Comparison of ENCODE assay signal across 27 cellular contexts in genomic region chr18:21168880-21169279, GRCh38.
"Had no signal": no experiment of that assay in that cellular context is flagged by ENCODE, and none has a peak within 500 bp of the region (broad histone marks: within the 10 kb centered on the region; RNA-seq: fewer than 3 reads in every experiment).

No MANE protein-coding gene starts in this region.

- DNase-seq: activated CD4-positive, alpha-beta memory T cell treated with anti-CD3 and anti-CD28 coated beads, Interleukin-2, amount 10 ng/mL, durations not matched to agents 7 days and 5 days; activated CD4-positive, alpha-beta T cell treated with anti-CD3 and anti-CD28 coated beads for 1 hour; activated CD4-positive, alpha-beta T cell treated with anti-CD3 and anti-CD28 coated beads for 4 hours; activated CD4-positive, alpha-beta T cell treated with anti-CD3 and anti-CD28 coated beads, Interleukin-2, amount 10 ng/mL, durations not matched to agents 7 days and 5 days; activated CD4-positive, alpha-beta T cell treated with anti-CD3 and anti-CD28 coated beads, Interleukin-2, amount 50 U/mL, for 4 hours; activated CD8-positive, alpha-beta memory T cell treated with anti-CD3 and anti-CD28 coated beads, Interleukin-2, amount 50 U/mL, for 48 hours; activated effector memory CD4-positive, alpha-beta T cell treated with Interleukin-2 at 50 U/mL for 16 hours; activated gamma-delta T cell treated with Interleukin-2 at 50 U/mL for 16 hours; activated naive CD4-positive, alpha-beta T cell treated with anti-CD3 and anti-CD28 coated beads, Interleukin-2, amount 50 U/mL, for 16 hours; activated naive CD4-positive, alpha-beta T cell treated with Interleukin-2 at 50 U/mL for 16 hours; activated T-cell treated with anti-CD3 and anti-CD28 coated beads for 4 hours; activated T-cell treated with anti-CD3 and anti-CD28 coated beads, Interleukin-2, amount 50 U/mL, for 4 hours; amniotic stem cell; anterior cingulate cortex; brain microvascular endothelial cell; dorsolateral prefrontal cortex; effector memory CD4-positive, alpha-beta T cell; endodermal cell; foreskin fibroblast; heart left ventricle; T-helper 2 cell had no signal

- H3K36me3 ChIP-seq: brain microvascular endothelial cell, heart left ventricle had no signal

- H3K27me3 Mint-ChIP-seq: activated CD4-positive, alpha-beta T cell treated with anti-CD3 and anti-CD28 coated beads, Interleukin-2, amount 10 ng/mL, durations not matched to agents 7 days and 5 days; activated naive CD8-positive, alpha-beta T cell; activated T-helper 17 cell treated with anti-CD3 and anti-CD28 coated beads, Interleukin-2, amount 50 U/mL, for 72 hours; dendritic cell treated with granulocyte-macrophage colony-stimulating factor and Interleukin-4, amounts not matched to agents 40 ng/mL and 50 ng/mL, for 4 days had no signal

- H3K4me3 ChIP-seq: coronary artery, dorsolateral prefrontal cortex, heart left ventricle had no signal

- H3K4me3 Mint-ChIP-seq: activated CD4-positive, alpha-beta memory T cell treated with anti-CD3 and anti-CD28 coated beads, Interleukin-2, amount 10 ng/mL, durations not matched to agents 7 days and 5 days; activated CD4-positive, alpha-beta T cell treated with anti-CD3 and anti-CD28 coated beads, Interleukin-2, amount 10 ng/mL, durations not matched to agents 7 days and 5 days; activated naive CD8-positive, alpha-beta T cell; activated T-cell treated with anti-CD3 and anti-CD28 coated beads, Interleukin-2, amount 50 U/mL, for 4 hours; activated T-helper 17 cell treated with anti-CD3 and anti-CD28 coated beads, Interleukin-2, amount 50 U/mL, for 72 hours; central memory CD8-positive, alpha-beta T cell; dendritic cell treated with granulocyte-macrophage colony-stimulating factor and Interleukin-4, amounts not matched to agents 40 ng/mL and 50 ng/mL, for 4 days; endodermal cell; WTC11 had no signal

- H3K9me3 ChIP-seq: heart left ventricle had no signal

- H3K36me3 Mint-ChIP-seq: activated naive CD8-positive, alpha-beta T cell; WTC11 had no signal

- H3K27ac Mint-ChIP-seq: activated CD4-positive, alpha-beta memory T cell treated with anti-CD3 and anti-CD28 coated beads, Interleukin-2, amount 10 ng/mL, durations not matched to agents 7 days and 5 days; activated CD4-positive, alpha-beta T cell treated with anti-CD3 and anti-CD28 coated beads, Interleukin-2, amount 10 ng/mL, durations not matched to agents 7 days and 5 days; activated naive CD8-positive, alpha-beta T cell; activated T-helper 17 cell treated with anti-CD3 and anti-CD28 coated beads, Interleukin-2, amount 50 U/mL, for 72 hours; dendritic cell treated with granulocyte-macrophage colony-stimulating factor and Interleukin-4, amounts not matched to agents 40 ng/mL and 50 ng/mL, for 4 days; endodermal cell; WTC11 had no signal

- H3K27ac ChIP-seq: brain microvascular endothelial cell, coronary artery, dorsolateral prefrontal cortex, heart left ventricle had no signal

- H3K4me1 Mint-ChIP-seq: activated CD4-positive, alpha-beta memory T cell treated with anti-CD3 and anti-CD28 coated beads, Interleukin-2, amount 10 ng/mL, durations not matched to agents 7 days and 5 days; activated CD4-positive, alpha-beta T cell treated with anti-CD3 and anti-CD28 coated beads, Interleukin-2, amount 10 ng/mL, durations not matched to agents 7 days and 5 days; activated T-helper 17 cell treated with anti-CD3 and anti-CD28 coated beads, Interleukin-2, amount 50 U/mL, for 72 hours; central memory CD8-positive, alpha-beta T cell had no signal

- H3K9me3 Mint-ChIP-seq: activated CD4-positive, alpha-beta memory T cell treated with anti-CD3 and anti-CD28 coated beads, Interleukin-2, amount 10 ng/mL, durations not matched to agents 7 days and 5 days; activated CD4-positive, alpha-beta T cell treated with anti-CD3 and anti-CD28 coated beads, Interleukin-2, amount 10 ng/mL, durations not matched to agents 7 days and 5 days; activated T-cell treated with anti-CD3 and anti-CD28 coated beads, Interleukin-2, amount 50 U/mL, for 4 hours; activated T-helper 17 cell treated with anti-CD3 and anti-CD28 coated beads, Interleukin-2, amount 50 U/mL, for 72 hours; central memory CD8-positive, alpha-beta T cell; dendritic cell treated with granulocyte-macrophage colony-stimulating factor and Interleukin-4, amounts not matched to agents 40 ng/mL and 50 ng/mL, for 4 days; endodermal cell; WTC11 had no signal

- H3K27me3 ChIP-seq: brain microvascular endothelial cell, dorsolateral prefrontal cortex, heart left ventricle had no signal
